9 cellular contexts compared by ENCODE assay signal in the genomic region with DNA sequence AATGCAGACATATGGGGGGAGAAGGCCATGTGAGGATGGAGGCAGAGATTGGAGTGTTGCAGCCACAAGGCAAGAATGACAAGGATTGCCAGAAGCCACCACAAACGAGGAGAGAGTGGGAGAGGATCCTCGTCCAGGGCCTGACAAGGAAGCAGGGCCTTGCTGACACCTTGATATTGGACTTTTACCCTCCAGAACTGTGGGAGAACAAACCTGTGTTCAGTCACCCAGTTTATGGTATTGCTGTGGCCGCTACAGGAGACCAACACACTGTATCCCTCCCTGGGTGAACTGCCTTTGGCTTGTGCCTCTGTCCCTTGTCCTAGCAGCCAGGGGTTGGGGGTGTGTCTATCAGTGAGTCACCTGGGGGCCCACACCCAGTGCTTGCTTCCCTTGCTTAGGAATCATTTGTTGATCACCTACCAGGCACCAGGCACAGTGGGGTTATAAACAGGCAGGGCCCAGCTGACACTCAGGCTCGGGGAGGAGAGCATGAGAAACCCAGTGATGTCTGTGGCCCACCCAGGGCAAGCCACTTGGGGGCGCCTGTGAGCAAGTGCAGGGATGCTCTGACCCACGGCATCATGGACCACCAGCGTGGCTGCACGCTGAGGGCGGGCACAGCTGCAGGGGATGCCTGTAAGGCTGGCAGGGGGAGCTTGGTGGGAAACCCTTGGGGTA. TPM values are rescaled to one million over a fixed set of nuclear protein-coding genes. Genes with fewer than 3 reads are reported as not detected.
A peak's percentile ranks its signal among the peaks of the same experiment; 100 is the strongest.
DNase-seq lines count a peak whose midpoint lies in the region; ATAC-seq and TF ChIP-seq lines count a peak whose summit lies in the region.
"Had no signal": no experiment of that assay in that cellular context is flagged by ENCODE, and none has a peak within 500 bp of the region (broad histone marks: within the 10 kb centered on the region; RNA-seq: fewer than 3 reads in every experiment).

No MANE protein-coding gene starts in this region.

- TF ChIP-seq CTCF in AG09309 (IDR thresholded peaks at IDR 0.05; ENCODE audit: control insufficient read depth, insufficient read depth, low read depth, low read length, missing control alignments) (peak; percentile 56), hepatocyte (IDR thresholded peaks at IDR 0.05; ENCODE audit: poor library complexity) (peak; percentile 25)

- WGBS in hepatocyte (ENCODE audit: low lambda C conversion rate, missing lambda C conversion rate), result 57% methylated on average over 9 of the region's 9 CpGs

- H3K9me2 ChIP-seq in hepatocyte (replicated peaks; ENCODE audit: insufficient read depth), result no peaks in the 10 kb centered on the region

- no peaks in the 10 kb centered on the region for H3K4me1 ChIP-seq in hepatocyte (ENCODE audit: insufficient read depth)
- H3K4me1 ChIP-seq: HAP-1 had no signal

- H2AFZ ChIP-seq in hepatocyte, result no peak overlapping the region

- no peak overlapping the region for H3K27ac ChIP-seq in hepatocyte

- no peaks in the 10 kb centered on the region for H3K27me3 ChIP-seq in hepatocyte

- no peak overlapping the region for H3K4me3 ChIP-seq in AG09309 (ENCODE audit: control insufficient read depth, low read depth, low read length)
- H3K4me3 ChIP-seq in hepatocyte, result no peak overlapping the region
- H3K4me3 ChIP-seq: HAP-1 had no signal

- no peak overlapping the region for H3K4me2 ChIP-seq in hepatocyte

- no peak for DNase-seq in AG09309 (ENCODE audit: low read depth)
- peak; percentile 18 for DNase-seq in activated CD4-positive, alpha-beta T cell treated with anti-CD3 and anti-CD28 coated beads, Interleukin-2, amount 50 U/mL, for 1 hour
- DNase-seq in hepatocyte (ENCODE audit: low spot score), result peak; percentile 69
- DNase-seq in LoVo (ENCODE audit: low spot score), result no peak
- DNase-seq in NCI-H510A treated with DMSO at 0.1 percent for 48 hours (lab: John Stamatoyannopoulos, UW), result no peak
- no peak for DNase-seq in NCI-H446 (lab: John Stamatoyannopoulos, UW)

- H4K20me1 ChIP-seq in hepatocyte (ENCODE audit: insufficient read depth, poor library complexity, severe bottlenecking), result no peaks in the 10 kb centered on the region

- no peaks in the 10 kb centered on the region for H3K79me2 ChIP-seq in hepatocyte

- H3K36me3 ChIP-seq in hepatocyte (replicated peaks; ENCODE audit: insufficient read depth, low read depth), result no peaks in the 10 kb centered on the region
- H3K36me3 ChIP-seq: HAP-1 had no signal

- ATAC-seq in GM21529 (IDR thresholded peaks at IDR 0.05; ENCODE audit: unreplicated experiment), result peak; percentile 45
- ATAC-seq in GM19023 (IDR thresholded peaks at IDR 0.05; ENCODE audit: unreplicated experiment), result no peak

- no peaks in the 10 kb centered on the region for H3K9me3 ChIP-seq in hepatocyte (ENCODE audit: low read depth)
- H3K9me3 ChIP-seq: HAP-1 had no signal

RNA-seq across cellular contexts. Expression of gene TMEM185B, which starts 17.2 kb away (rescaled TPM):
- 25.2 and 26.2 TPM in 2 replicates for total RNA-seq in hepatocyte
- 20.8 and 24.0 TPM in 2 replicates for polyA plus RNA-seq in hepatocyte

RNA-seq across cellular contexts. Expression of gene RALB, which starts 46.6 kb away (rescaled TPM):
- 66.8 and 68.2 TPM in 2 replicates for total RNA-seq in hepatocyte
- polyA plus RNA-seq in hepatocyte, result 57.5 and 74.4 TPM in 2 replicates

Comparison
In these comparisons a context has a peak if more than half of its experiments do, and no peak if none do; other contexts are left out.
1. DNase-seq: peak in activated CD4-positive, alpha-beta T cell treated with anti-CD3 and anti-CD28 coated beads, Interleukin-2, amount 50 U/mL, for 1 hour (single experiment) and hepatocyte (single experiment); none in AG09309 (single experiment), LoVo (single experiment), NCI-H510A treated with DMSO at 0.1 percent for 48 hours (single experiment) and NCI-H446 (0 of 2).